14 cellular contexts compared by ENCODE assay signal in genomic region chr12:47362131-47362686, GRCh38.
DNase-seq lines count a peak whose midpoint lies in the region.
"Had no signal": no experiment of that assay in that cellular context is flagged by ENCODE, and none has a peak within 500 bp of the region (broad histone marks: within the 10 kb centered on the region; RNA-seq: fewer than 3 reads in every experiment).

No MANE protein-coding gene starts in this region.

- H3K27me3 Mint-ChIP-seq in CD8-positive, alpha-beta memory T cell, result peaks cover 0 to 2% of the 10 kb centered on the region in 2 donors
- no peaks in the 10 kb centered on the region for H3K27me3 Mint-ChIP-seq in activated T-helper 1 cell treated with anti-CD3 and anti-CD28 coated beads, Interleukin-12 subunit alpha, Interleukin-12 subunit beta, Interleukin-2, Interleukin-4 antibody, amounts not matched to agents 30 ng/mL and 10 ng/mL and 1 ng/mL, durations not matched to agents 14 hours and 24 hours and 36 hours (ENCODE audit: insufficient read depth)

- DNase-seq in CD8-positive, alpha-beta memory T cell, result no peak
- no peak for DNase-seq in activated T-helper 1 cell treated with anti-CD3 and anti-CD28 coated beads, Interleukin-12 subunit alpha, Interleukin-12 subunit beta, Interleukin-2, Interleukin-4 antibody, amounts not matched to agents 30 ng/mL and 10 ng/mL and 1 ng/mL, durations not matched to agents 14 hours and 24 hours and 36 hours (ENCODE audit: low spot score)
- peak; percentile 10 to 31 for DNase-seq in lung microvascular endothelial cell (ENCODE audit: low read depth in 2 of 2)
- DNase-seq in G401 (ENCODE audit: low spot score), result no peak
- DNase-seq in NCI-H1436 treated with DMSO at 0.1 percent for 48 hours (lab: John Stamatoyannopoulos, UW), result no peak
- DNase-seq in COR-L47 (lab: John Stamatoyannopoulos, UW), result no peak
- no peak for DNase-seq in NCI-H2171 (lab: John Stamatoyannopoulos, UW)
- DNase-seq: activated CD8-positive, alpha-beta memory T cell treated with anti-CD3 and anti-CD28 coated beads, Interleukin-2, amount 50 U/mL, for 48 hours; NCI-H1105; NCI-H345; SK-N-SH had no signal

- peaks cover 51 to 63% (median 56%) of the 10 kb centered on the region in 3 donors for H3K4me1 Mint-ChIP-seq in CD8-positive, alpha-beta memory T cell
- peaks cover 50% of the 10 kb centered on the region for H3K4me1 Mint-ChIP-seq in activated T-helper 1 cell treated with anti-CD3 and anti-CD28 coated beads, Interleukin-12 subunit alpha, Interleukin-12 subunit beta, Interleukin-2, Interleukin-4 antibody, amounts not matched to agents 30 ng/mL and 10 ng/mL and 1 ng/mL, durations not matched to agents 14 hours and 24 hours and 36 hours (ENCODE audit: low read depth)

- POLR2A ChIA-PET in CD8-positive, alpha-beta memory T cell (lab: Charles Lee), result interaction anchor here (1.6 kb wide), 1 partner anchor 283 kb away, joined by 6 read pairs; the partner anchor contains the start of genes AMIGO2 and PCED1B

- peak overlapping the region; percentile 45 to 85 (median 65) for H3K4me3 Mint-ChIP-seq in CD8-positive, alpha-beta memory T cell
- peak overlapping the region; percentile 70 for H3K4me3 Mint-ChIP-seq in activated T-helper 1 cell treated with anti-CD3 and anti-CD28 coated beads, Interleukin-12 subunit alpha, Interleukin-12 subunit beta, Interleukin-2, Interleukin-4 antibody, amounts not matched to agents 30 ng/mL and 10 ng/mL and 1 ng/mL, durations not matched to agents 14 hours and 24 hours and 36 hours

- peak overlapping the region; percentile 92 for H3K4me2 ChIP-seq in BLaER1
- H3K4me2 ChIP-seq: hepatocyte, SK-N-SH had no signal

- peaks cover 0 to 2% (median 0%) of the 10 kb centered on the region in 5 donors for H3K9me3 Mint-ChIP-seq in CD8-positive, alpha-beta memory T cell
- H3K9me3 Mint-ChIP-seq in activated T-helper 1 cell treated with anti-CD3 and anti-CD28 coated beads, Interleukin-12 subunit alpha, Interleukin-12 subunit beta, Interleukin-2, Interleukin-4 antibody, amounts not matched to agents 30 ng/mL and 10 ng/mL and 1 ng/mL, durations not matched to agents 14 hours and 24 hours and 36 hours, result peaks cover 11% of the 10 kb centered on the region

- no peaks in the 10 kb centered on the region for H3K36me3 ChIP-seq in BLaER1
- no peaks in the 10 kb centered on the region for H3K36me3 ChIP-seq in CD8-positive, alpha-beta memory T cell (ENCODE audit: insufficient read depth, low read length)
- H3K36me3 ChIP-seq: esophagus squamous epithelium had no signal

- H3K27ac ChIP-seq in BLaER1, result peak overlapping the region; percentile 88
- H3K27ac ChIP-seq in CD8-positive, alpha-beta memory T cell (ENCODE audit: low read depth, low read length), result peak overlapping the region; percentile 4
- H3K27ac ChIP-seq: hepatocyte had no signal

- 0 out of 2 replicates have a peak, but pooled peaks cover 4% of the 10 kb centered on the region for H3K9me3 ChIP-seq in BLaER1
- no peaks in the 10 kb centered on the region for H3K9me3 ChIP-seq in CD8-positive, alpha-beta memory T cell (ENCODE audit: low read length)
- H3K9me3 ChIP-seq: esophagus squamous epithelium, SK-N-SH had no signal

- CTCF ChIA-PET in CD8-positive, alpha-beta memory T cell (lab: Charles Lee), result interaction anchor here (2.8 kb wide), 1 partner anchor 29 kb away, joined by 10 read pairs; no protein-coding TSS in a partner anchor

- no peaks in the 10 kb centered on the region for H3K27me3 ChIP-seq in BLaER1
- H3K27me3 ChIP-seq in CD8-positive, alpha-beta memory T cell (ENCODE audit: insufficient read depth, low read length, poor library complexity, severe bottlenecking), result no peaks in the 10 kb centered on the region
- H3K27me3 ChIP-seq: esophagus squamous epithelium, hepatocyte had no signal

- no peaks in the 10 kb centered on the region for H4K20me1 ChIP-seq in BLaER1

- peaks cover 0 to 11% (median 2%) of the 10 kb centered on the region in 3 donors for H3K36me3 Mint-ChIP-seq in CD8-positive, alpha-beta memory T cell
- H3K36me3 Mint-ChIP-seq in activated T-helper 1 cell treated with anti-CD3 and anti-CD28 coated beads, Interleukin-12 subunit alpha, Interleukin-12 subunit beta, Interleukin-2, Interleukin-4 antibody, amounts not matched to agents 30 ng/mL and 10 ng/mL and 1 ng/mL, durations not matched to agents 14 hours and 24 hours and 36 hours (ENCODE audit: low read depth), result peaks cover 15% of the 10 kb centered on the region

- peaks cover 34% of the 10 kb centered on the region for H3K4me1 ChIP-seq in BLaER1
- peaks cover 70% of the 10 kb centered on the region for H3K4me1 ChIP-seq in CD8-positive, alpha-beta memory T cell (ENCODE audit: insufficient read depth, low read length)

- no peak overlapping the region for H3K4me3 ChIP-seq in BLaER1
- peak overlapping the region; percentile 25 for H3K4me3 ChIP-seq in CD8-positive, alpha-beta memory T cell (ENCODE audit: low read length)
- H3K4me3 ChIP-seq: hepatocyte had no signal

- in situ Hi-C loops in G401 (cut with HindIII; ENCODE audit: low sequenced_read_pairs), result no loop called here

- peak overlapping the region; percentile 88 to 100 (median 97) for H3K27ac Mint-ChIP-seq in CD8-positive, alpha-beta memory T cell
- H3K27ac Mint-ChIP-seq in activated T-helper 1 cell treated with anti-CD3 and anti-CD28 coated beads, Interleukin-12 subunit alpha, Interleukin-12 subunit beta, Interleukin-2, Interleukin-4 antibody, amounts not matched to agents 30 ng/mL and 10 ng/mL and 1 ng/mL, durations not matched to agents 14 hours and 24 hours and 36 hours, result peak overlapping the region; percentile 97

- no peak overlapping the region for H3K9ac ChIP-seq in BLaER1
- H3K9ac ChIP-seq: SK-N-SH had no signal

- intact Hi-C loops in activated T-helper 1 cell treated with anti-CD3 and anti-CD28 coated beads, Interleukin-12 subunit alpha, Interleukin-12 subunit beta, Interleukin-2, Interleukin-4 antibody, amounts not matched to agents 30 ng/mL and 10 ng/mL and 1 ng/mL, durations not matched to agents 14 hours and 24 hours and 36 hours (cut with micrococcal nuclease), result loop anchor here (5.0 to 10.0 kb wide), 2 partner anchors 55 to 523 kb away; no protein-coding TSS in a partner anchor

Comparison
In these comparisons a context has a peak if more than half of its experiments do, and no peak if none do; other contexts are left out.
1. DNase-seq: peak in lung microvascular endothelial cell (2 of 2); none in CD8-positive, alpha-beta memory T cell (0 of 5), activated T-helper 1 cell treated with anti-CD3 and anti-CD28 coated beads, Interleukin-12 subunit alpha, Interleukin-12 subunit beta, Interleukin-2, Interleukin-4 antibody, amounts not matched to agents 30 ng/mL and 10 ng/mL and 1 ng/mL, durations not matched to agents 14 hours and 24 hours and 36 hours (single experiment), G401 (single experiment), NCI-H1436 treated with DMSO at 0.1 percent for 48 hours (single experiment), COR-L47 (single experiment) and NCI-H2171 (single experiment).